Comparison of ENCODE assay signal across 9 cellular contexts in genomic region chr19:1437609-1438008, GRCh38. TPM values are rescaled to one million over a fixed set of nuclear protein-coding genes. Genes with fewer than 3 reads are reported as not detected.
DNase-seq lines count a peak whose midpoint lies in the region; ATAC-seq, FAIRE-seq and TF ChIP-seq lines count a peak whose summit lies in the region.
"Had no signal": no experiment of that assay in that cellular context is flagged by ENCODE, and none has a peak within 500 bp of the region (broad histone marks: within the 10 kb centered on the region; RNA-seq: fewer than 3 reads in every experiment).

No MANE protein-coding gene starts in this region.

- in situ Hi-C loops in GM23248 (cut with MboI) (no loop called here), Panc1 (cut with HindIII; ENCODE audit: low pct_unique_long_range_greater_than_20kb, low sequenced_read_pairs) (no loop called here)

- no peak for ATAC-seq in Panc1

- H3K27ac ChIP-seq in GM23248 (peak overlapping the region; percentile 51), Panc1 (ENCODE audit: low read length) (peak overlapping the region; percentile 64; the same call in 1 of the 2 replicates)

- H3K9me2 ChIP-seq in GM23248 (ENCODE audit: insufficient read depth), result no peaks in the 10 kb centered on the region

- H3K79me2 ChIP-seq in GM23248 (ENCODE audit: insufficient read depth), result peaks cover 46% of the 10 kb centered on the region

- intact Hi-C loops in Panc1 (cut with micrococcal nuclease; ENCODE audit: unreplicated experiment), result no loop called here

- H3K27me3 ChIP-seq in GM23248 (replicated peaks; ENCODE audit: insufficient read depth) (no peaks in the 10 kb centered on the region), Panc1 (ENCODE audit: control insufficient read depth, insufficient read depth, low read length) (no peaks in the 10 kb centered on the region), skeletal muscle satellite cell (ENCODE audit: control insufficient read depth, insufficient read depth, low read length) (no peaks in the 10 kb centered on the region)
- H3K27me3 ChIP-seq: suprapubic skin had no signal

- peaks cover 38% of the 10 kb centered on the region for H3K36me3 ChIP-seq in GM23248 (ENCODE audit: low read depth)
- H3K36me3 ChIP-seq in Panc1 (ENCODE audit: control insufficient read depth, insufficient read depth, low read length), result peaks cover 6% of the 10 kb centered on the region
- H3K36me3 ChIP-seq in skeletal muscle satellite cell (ENCODE audit: insufficient read depth, low read length), result peaks cover 70% of the 10 kb centered on the region

- BruUV-seq in Panc1 (replicated peaks; lab: Mats Ljungman, UMichigan), result no TSS peak

- POLR2A ChIA-PET in Panc1 (lab: Charles Lee), result interaction anchor here (0.6 kb wide), 1 partner anchor 605 kb away, joined by 3 read pairs; no protein-coding TSS in a partner anchor

- H3K9me3 ChIP-seq in GM23248 (ENCODE audit: low read depth) (no peaks in the 10 kb centered on the region), Panc1 (ENCODE audit: control insufficient read depth, insufficient read depth, low read depth, low read length) (no peaks in the 10 kb centered on the region), skeletal muscle satellite cell (replicated peaks; ENCODE audit: low read length) (no peaks in the 10 kb centered on the region)
- H3K9me3 ChIP-seq: suprapubic skin had no signal

- no peak for DNase-seq in GM23248
- no peak for DNase-seq in Panc1 (ENCODE audit: low read depth, low spot score)
- DNase-seq in epithelial cell of proximal tubule (ENCODE audit: low read depth), result no peak
- DNase-seq in GM03348 (ENCODE audit: low spot score), result no peak
- DNase-seq in NCI-H1092 (lab: John Stamatoyannopoulos, UW), result no peak
- no peak for DNase-seq in HTR-8/SVneo (ENCODE audit: insufficient read length, low spot score)

- no peak for FAIRE-seq in HTR-8/SVneo (lab: Jason Lieb, UNC)
- FAIRE-seq: H1 had no signal

- peak overlapping the region; percentile 15 for H3K4me3 ChIP-seq in GM23248
- peak overlapping the region; percentile 9 to 73; a peak in 3 of 4 replicates for H3K4me3 ChIP-seq in Panc1 (ENCODE audit: low read depth in 2 of 2, low read length in 2 of 2)
- peak overlapping the region; percentile 78 for H3K4me3 ChIP-seq in epithelial cell of proximal tubule (ENCODE audit: low read depth, low read length)
- H3K4me3 ChIP-seq in skeletal muscle satellite cell (ENCODE audit: low read length), result no peak overlapping the region

- H2AFZ ChIP-seq in GM23248, result peak overlapping the region; percentile 58

- CTCF ChIA-PET in Panc1 (lab: Charles Lee), result no interaction called here

- H3K4me2 ChIP-seq in GM23248 (ENCODE audit: unreplicated experiment), result peak overlapping the region; percentile 12
- peak overlapping the region; percentile 56 for H3K4me2 ChIP-seq in skeletal muscle satellite cell (ENCODE audit: low read length)

- H3F3A ChIP-seq in GM23248 (ENCODE audit: insufficient read depth), result peaks cover 36% of the 10 kb centered on the region

- no peak for TF ChIP-seq CTCF in Panc1 (IDR thresholded peaks at IDR 0.05)
- TF ChIP-seq CTCF in epithelial cell of proximal tubule (conservative IDR thresholded peaks at IDR 0.05; ENCODE audit: low read depth, low read length), result no peak

- WGBS in GM23248 (ENCODE audit: low coverage in 1 of 2, low lambda C conversion rate in 2 of 2, missing lambda C conversion rate in 2 of 2), 2 experiments, result 54 to 59% methylated on average over 8 of the region's 8 CpGs

- H3K9ac ChIP-seq in GM23248 (peak overlapping the region; percentile 30; the same call in 1 of the 2 replicates), skeletal muscle satellite cell (ENCODE audit: low read depth, low read length) (peak overlapping the region; percentile 25)

- peaks cover 10% of the 10 kb centered on the region; the same call in 1 of the 2 replicates for H4K20me1 ChIP-seq in GM23248 (ENCODE audit: insufficient read depth)

- H3K4me1 ChIP-seq in GM23248 (ENCODE audit: insufficient read depth) (0 out of 2 replicates have a peak, but pooled peaks cover 5% of the 10 kb centered on the region), Panc1 (ENCODE audit: control insufficient read depth, insufficient read depth, low read length) (peaks cover 27% of the 10 kb centered on the region), skeletal muscle satellite cell (ENCODE audit: control insufficient read depth, insufficient read depth, low read length) (peaks cover 24% of the 10 kb centered on the region)

RNA-seq across cellular contexts. Expression of gene RPS15, which starts 0.6 kb away (rescaled TPM):
- total RNA-seq in GM23248 (2014; rRNA removed; shearing (Covaris generic)), result 1,256 and 1,289 TPM in 2 replicates
- 921 and 947 TPM in 2 replicates for polyA plus RNA-seq in GM23248 (2016; fragmentation: Nextera tagmentation; extraction: Ambion mirVana)
- total RNA-seq in Panc1 (2021; ENCODE audit: unreplicated experiment), result 1,067 TPM
- polyA plus RNA-seq in Panc1 (2012; ENCODE audit: insufficient read length), result 2,091 TPM
- 2,061 and 3,361 TPM in 2 replicates for total RNA-seq in epithelial cell of proximal tubule
- total RNA-seq in skeletal muscle satellite cell (2012; rRNA removed), result 803 and 928 TPM in 2 replicates

RNA-seq across cellular contexts. Expression of gene APC2, which starts 12.3 kb away (rescaled TPM):
- 0.11 TPM in 1 of 2 replicates, not detected in the other for total RNA-seq in GM23248 (2014; rRNA removed; shearing (Covaris generic))
- polyA plus RNA-seq in GM23248 (2016; fragmentation: Nextera tagmentation; extraction: Ambion mirVana), result 0.10 and 0.11 TPM in 2 replicates
- total RNA-seq in Panc1 (2021; ENCODE audit: unreplicated experiment) (11.9 TPM), epithelial cell of proximal tubule (not detected in 2 replicates)
- 14.5 TPM for polyA plus RNA-seq in Panc1 (2012; ENCODE audit: insufficient read length)
- under 0.01 and 0.51 TPM in 2 replicates for total RNA-seq in skeletal muscle satellite cell (2012; rRNA removed)

RNA-seq across cellular contexts. Expression of gene DAZAP1, which starts 30.2 kb away (rescaled TPM):
- total RNA-seq in GM23248 (2014; rRNA removed; shearing (Covaris generic)), result 56.6 and 59.4 TPM in 2 replicates
- polyA plus RNA-seq in GM23248 (2016; fragmentation: Nextera tagmentation; extraction: Ambion mirVana), result 11.0 and 12.8 TPM in 2 replicates
- total RNA-seq in Panc1 (2021; ENCODE audit: unreplicated experiment) (195 TPM), epithelial cell of proximal tubule (53.8 and 136 TPM in 2 replicates)
- 137 TPM for polyA plus RNA-seq in Panc1 (2012; ENCODE audit: insufficient read length)
- 54.8 and 58.5 TPM in 2 replicates for total RNA-seq in skeletal muscle satellite cell (2012; rRNA removed)

RNA-seq across cellular contexts. Expression of gene GAMT, which starts 36.3 kb away (rescaled TPM):
- total RNA-seq in GM23248 (2014; rRNA removed; shearing (Covaris generic)), result 39.8 and 43.7 TPM in 2 replicates
- polyA plus RNA-seq in GM23248 (2016; fragmentation: Nextera tagmentation; extraction: Ambion mirVana), result 40.1 and 43.1 TPM in 2 replicates
- total RNA-seq in Panc1 (2021; ENCODE audit: unreplicated experiment) (21.2 TPM), epithelial cell of proximal tubule (22.5 and 29.2 TPM in 2 replicates)
- polyA plus RNA-seq in Panc1 (2012; ENCODE audit: insufficient read length), result 52.6 TPM
- 25.6 and 31.5 TPM in 2 replicates for total RNA-seq in skeletal muscle satellite cell (2012; rRNA removed)

RNA-seq across cellular contexts. Expression of gene C19orf25, which starts 41.4 kb away (rescaled TPM):
- 35.9 and 40.2 TPM in 2 replicates for total RNA-seq in GM23248 (2014; rRNA removed; shearing (Covaris generic))
- polyA plus RNA-seq in GM23248 (2016; fragmentation: Nextera tagmentation; extraction: Ambion mirVana), result 33.2 and 34.7 TPM in 2 replicates
- total RNA-seq in Panc1 (2021; ENCODE audit: unreplicated experiment), result 34.7 TPM
- 31.1 TPM for polyA plus RNA-seq in Panc1 (2012; ENCODE audit: insufficient read length)
- total RNA-seq in epithelial cell of proximal tubule, result 26.6 and 32.6 TPM in 2 replicates
- total RNA-seq in skeletal muscle satellite cell (2012; rRNA removed), result 25.3 and 32.4 TPM in 2 replicates

Comparison
In these comparisons a context has a peak if more than half of its experiments do, and no peak if none do; other contexts are left out.
1. RNA of gene APC2, which starts 12.3 kb away (total RNA-seq): 11.9 TPM in Panc1 (single experiment); 0.11 TPM in GM23248 and not detected in epithelial cell of proximal tubule; every median in the first group is over 10 times any median in the second.